ENCODE assay signal across 8 cellular contexts in genomic region chr2:231393149-231394131, GRCh38. TPM values are rescaled to one million over a fixed set of nuclear protein-coding genes. Genes with fewer than 3 reads are reported as not detected.
DNase-seq lines count a peak whose midpoint lies in the region; ATAC-seq and TF ChIP-seq lines count a peak whose summit lies in the region.

No MANE protein-coding gene starts in this region.

- H3K4me3 ChIP-seq in NB4 (ENCODE audit: low read depth, low read length) (no peak overlapping the region), fibroblast of pulmonary artery (replicated peaks; ENCODE audit: low read depth, low read length) (no peak overlapping the region)

- DNase-seq in ELF-1 (ENCODE audit: low read depth, low spot score) (peak; percentile 61), NB4 (ENCODE audit: low read depth) (peak; percentile 85), fibroblast of pulmonary artery (ENCODE audit: low read depth) (no peak), sciatic nerve (ENCODE audit: low spot score) (no peak), DMS114 treated with DMSO at 0.1 percent for 48 hours (lab: John Stamatoyannopoulos, UW; ENCODE audit: unreplicated experiment) (no peak), NCI-H2171 (lab: John Stamatoyannopoulos, UW) (no peak), kidney glomerular epithelial cell (lab: John Stamatoyannopoulos, UW) (no peak)

- peak; percentile 37 for ATAC-seq in GM19397 (IDR thresholded peaks at IDR 0.05; ENCODE audit: unreplicated experiment)
- no peak for ATAC-seq in sciatic nerve

- no peak for TF ChIP-seq POLR2A in NB4 (IDR thresholded peaks at IDR 0.05; ENCODE audit: extremely low read depth, insufficient read length)

- intact Hi-C loops in sciatic nerve (cut with DNase I): loop anchor here (10.0 kb wide), 1 partner anchor 99 kb away; no protein-coding TSS in a partner anchor

- TF ChIP-seq CTCF in NB4 (IDR thresholded peaks at IDR 0.05; ENCODE audit: low read depth, low read length): peak; percentile 21
- TF ChIP-seq CTCF in fibroblast of pulmonary artery (IDR thresholded peaks at IDR 0.05; ENCODE audit: low read length, missing control alignments): peak; percentile 13

RNA-seq across cellular contexts. Expression of gene B3GNT7, which starts 2.1 kb away (rescaled TPM):
- total RNA-seq in sciatic nerve: 4.2 TPM

Comparison
In these comparisons a context has a peak if more than half of its experiments do, and no peak if none do; other contexts are left out.
1. DNase-seq: peak in ELF-1 (single experiment) and NB4 (single experiment); none in fibroblast of pulmonary artery (single experiment), sciatic nerve (single experiment), DMS114 treated with DMSO at 0.1 percent for 48 hours (single experiment), NCI-H2171 (single experiment) and kidney glomerular epithelial cell (single experiment).